Comparison of ENCODE assay signal across 2 cellular contexts in genomic region chr16:85431431-85432124, GRCh38.
TF ChIP-seq lines count a peak whose summit lies in the region.

No MANE protein-coding gene starts in this region.

TF ChIP-seq in HEK293T, 16 proteins besides CTCF, POLR2A, EP300 and RAD21 (continued from another document):
- peak; percentile 21; the same call in 1 of the 2 replicates for TF ChIP-seq PKNOX1 (IDR thresholded peaks at IDR 0.05)

TF ChIP-seq in H1, 55 proteins besides CTCF, POLR2A, EP300 and RAD21:
- TF ChIP-seq SRF (IDR thresholded peaks at IDR 0.05; ENCODE audit: low read depth, low read length): no peak
- no peak for TF ChIP-seq POU5F1 (IDR thresholded peaks at IDR 0.05; ENCODE audit: low read depth, low read length)
- TF ChIP-seq TCF12 (IDR thresholded peaks at IDR 0.05; ENCODE audit: low read depth, low read length): no peak
- no peak for TF ChIP-seq CBX5 (IDR thresholded peaks at IDR 0.05; ENCODE audit: low read depth, low read length)
- no peak for TF ChIP-seq SIX5 (IDR thresholded peaks at IDR 0.05; ENCODE audit: low read depth, low read length)
- no peak for TF ChIP-seq KDM5A (IDR thresholded peaks at IDR 0.05; ENCODE audit: low read length)
- no peak for TF ChIP-seq ATF3 (IDR thresholded peaks at IDR 0.05; ENCODE audit: insufficient read depth, low read depth, low read length)
- TF ChIP-seq GABPA (IDR thresholded peaks at IDR 0.05; ENCODE audit: borderline replicate concordance, insufficient read depth, low read length): no peak
